10 cellular contexts compared by ENCODE assay signal in genomic region chr1:228110536-228110935, GRCh38. TPM values are rescaled to one million over a fixed set of nuclear protein-coding genes. Genes with fewer than 3 reads are reported as not detected.
A peak's percentile ranks its signal among the peaks of the same experiment; 100 is the strongest.
DNase-seq lines count a peak whose midpoint lies in the region; ATAC-seq and TF ChIP-seq lines count a peak whose summit lies in the region.
"Had no signal": no experiment of that assay in that cellular context is flagged by ENCODE, and none has a peak within 500 bp of the region (broad histone marks: within the 10 kb centered on the region; RNA-seq: fewer than 3 reads in every experiment).

No MANE protein-coding gene starts in this region.

- TF ChIP-seq CTCF in lower lobe of right lung (IDR thresholded peaks at IDR 0.05) (no peak), tibial artery (IDR thresholded peaks at IDR 0.05) (no peak), GM13977 (IDR thresholded peaks at IDR 0.05; ENCODE audit: extremely low read depth, insufficient read depth, missing control alignments) (no peak), chondrocyte (IDR thresholded peaks at IDR 0.05) (no peak)

- H3K27me3 Mint-ChIP-seq in activated T-cell treated with anti-CD3 and anti-CD28 coated beads, Interleukin-2, amount 50 U/mL, for 4 hours (ENCODE audit: low read depth), result no peaks in the 10 kb centered on the region
- H3K27me3 Mint-ChIP-seq in activated naive CD8-positive, alpha-beta T cell treated with anti-CD3 and anti-CD28 coated beads, Interleukin-2, amount 10 ng/mL, durations not matched to agents 7 days and 5 days, result peaks cover 2% of the 10 kb centered on the region
- H3K27me3 Mint-ChIP-seq in chondrocyte (ENCODE audit: low read depth), result no peaks in the 10 kb centered on the region

- intact Hi-C loops in lower lobe of right lung (cut with DNase I) (no loop called here), tibial artery (cut with DNase I; ENCODE audit: low total_unique reads) (no loop called here)

- POLR2A ChIA-PET in activated naive CD8-positive, alpha-beta T cell treated with anti-CD3 and anti-CD28 coated beads, Interleukin-2, amount 10 ng/mL, durations not matched to agents 7 days and 5 days (lab: Charles Lee), result interaction anchor here (0.7 to 2.0 kb wide), 5 partner anchors 26 to 55 kb away, joined by 3 to 11 read pairs (median 4); partner anchors contain the start of genes ARF1, GUK1 and IBA57

- no peaks in the 10 kb centered on the region for H3K27me3 ChIP-seq in lower lobe of right lung (ENCODE audit: low read depth)
- no peaks in the 10 kb centered on the region for H3K27me3 ChIP-seq in tibial artery

- peaks cover 19% of the 10 kb centered on the region for H3K4me1 Mint-ChIP-seq in activated T-cell treated with anti-CD3 and anti-CD28 coated beads, Interleukin-2, amount 50 U/mL, for 4 hours (ENCODE audit: low read depth)
- peaks cover 16% of the 10 kb centered on the region for H3K4me1 Mint-ChIP-seq in activated naive CD8-positive, alpha-beta T cell treated with anti-CD3 and anti-CD28 coated beads, Interleukin-2, amount 10 ng/mL, durations not matched to agents 7 days and 5 days
- peaks cover 22% of the 10 kb centered on the region for H3K4me1 Mint-ChIP-seq in chondrocyte (ENCODE audit: low read depth)

- peaks cover 23% of the 10 kb centered on the region for H3K36me3 ChIP-seq in lower lobe of right lung
- peaks cover 0 to 24% (median 21%) of the 10 kb centered on the region in 3 donors for H3K36me3 ChIP-seq in tibial artery

- peak overlapping the region; percentile 92 for H3K4me3 Mint-ChIP-seq in activated T-cell treated with anti-CD3 and anti-CD28 coated beads, Interleukin-2, amount 50 U/mL, for 4 hours
- H3K4me3 Mint-ChIP-seq in activated naive CD8-positive, alpha-beta T cell treated with anti-CD3 and anti-CD28 coated beads, Interleukin-2, amount 10 ng/mL, durations not matched to agents 7 days and 5 days, result peak overlapping the region; percentile 98
- no peak overlapping the region for H3K4me3 Mint-ChIP-seq in chondrocyte (ENCODE audit: unreplicated experiment)

- ATAC-seq in activated T-cell treated with anti-CD3 and anti-CD28 coated beads, Interleukin-2, amount 50 U/mL, for 4 hours, result no peak
- no peak for ATAC-seq in activated naive CD8-positive, alpha-beta T cell treated with anti-CD3 and anti-CD28 coated beads, Interleukin-2, amount 10 ng/mL, durations not matched to agents 7 days and 5 days (ENCODE audit: low read depth)
- ATAC-seq in lower lobe of right lung, result no peak

- H3K36me3 Mint-ChIP-seq in activated T-cell treated with anti-CD3 and anti-CD28 coated beads, Interleukin-2, amount 50 U/mL, for 4 hours (ENCODE audit: insufficient read depth), result peaks cover 6% of the 10 kb centered on the region
- H3K36me3 Mint-ChIP-seq in activated naive CD8-positive, alpha-beta T cell treated with anti-CD3 and anti-CD28 coated beads, Interleukin-2, amount 10 ng/mL, durations not matched to agents 7 days and 5 days, result peaks cover 2% of the 10 kb centered on the region
- H3K36me3 Mint-ChIP-seq in chondrocyte (ENCODE audit: low read depth), result peaks cover 4% of the 10 kb centered on the region

- H3K27ac ChIP-seq in lower lobe of right lung (peak overlapping the region; percentile 92), tibial artery (peak overlapping the region; percentile 92 to 95)

- H3K4me3 ChIP-seq in lower lobe of right lung (peak overlapping the region; percentile 78), tibial artery (peak overlapping the region; percentile 68 to 81)

- H3K4me1 ChIP-seq in lower lobe of right lung, result peaks cover 22% of the 10 kb centered on the region
- peaks cover 0 to 23% (median 19%) of the 10 kb centered on the region in 4 donors for H3K4me1 ChIP-seq in tibial artery

- in situ Hi-C loops in GM13977 (cut with MboI; ENCODE audit: low pct_unique_long_range_greater_than_20kb, low sequenced_read_pairs, unreplicated experiment), result no loop called here

- DNase-seq in activated T-cell treated with anti-CD3 and anti-CD28 coated beads, Interleukin-2, amount 50 U/mL, for 4 hours, result no peak
- DNase-seq in activated T-cell treated with anti-CD3 and anti-CD28 coated beads, Interleukin-2, amount 50 U/mL, for 48 hours, result no peak
- no peak for DNase-seq in activated naive CD8-positive, alpha-beta T cell treated with anti-CD3 and anti-CD28 coated beads, Interleukin-2, amount 10 ng/mL, durations not matched to agents 7 days and 5 days
- DNase-seq in lower lobe of right lung (no peak), tibial artery (no peak), GM13977 (ENCODE audit: low spot score) (no peak), chondrocyte (ENCODE audit: low spot score) (no peak), inferior parietal cortex (ENCODE audit: extremely low spot score) (no peak)
- DNase-seq: activated CD4-positive, alpha-beta T cell treated with anti-CD3 and anti-CD28 coated beads, Interleukin-2, amount 50 U/mL, for 48 hours; Karpas-422 had no signal

- no peaks in the 10 kb centered on the region for H3K9me3 Mint-ChIP-seq in activated T-cell treated with anti-CD3 and anti-CD28 coated beads, Interleukin-2, amount 50 U/mL, for 4 hours
- H3K9me3 Mint-ChIP-seq in activated naive CD8-positive, alpha-beta T cell treated with anti-CD3 and anti-CD28 coated beads, Interleukin-2, amount 10 ng/mL, durations not matched to agents 7 days and 5 days, result no peaks in the 10 kb centered on the region
- no peaks in the 10 kb centered on the region for H3K9me3 Mint-ChIP-seq in chondrocyte (ENCODE audit: low read depth)

- no peak overlapping the region for H3K27ac Mint-ChIP-seq in activated naive CD8-positive, alpha-beta T cell treated with anti-CD3 and anti-CD28 coated beads, Interleukin-2, amount 10 ng/mL, durations not matched to agents 7 days and 5 days
- H3K27ac Mint-ChIP-seq in chondrocyte (ENCODE audit: unreplicated experiment), result no peak overlapping the region

- H3K9me3 ChIP-seq in lower lobe of right lung (no peaks in the 10 kb centered on the region), tibial artery (no peaks in the 10 kb centered on the region)

RNA-seq across cellular contexts. Expression of gene MRPL55, which starts 1.4 kb away (rescaled TPM):
- 10 to 100 TPM; 82.3 to 93.0 (median 89.5) TPM for total RNA-seq in activated T-cell treated with anti-CD3 and anti-CD28 coated beads, Interleukin-2, amount 50 U/mL, for 4 hours
- total RNA-seq in activated naive CD8-positive, alpha-beta T cell treated with anti-CD3 and anti-CD28 coated beads, Interleukin-2, amount 10 ng/mL, durations not matched to agents 7 days and 5 days, result 10 to 100 TPM; 53.6 to 53.7 TPM
- 43.6 TPM for total RNA-seq in lower lobe of right lung
- total RNA-seq in chondrocyte, result 45.4 to 75.6 TPM (median 48.6 TPM) in 3 replicates

RNA-seq across cellular contexts. Expression of gene C1orf35, which starts 7.4 kb away (rescaled TPM):
- total RNA-seq in activated T-cell treated with anti-CD3 and anti-CD28 coated beads, Interleukin-2, amount 50 U/mL, for 4 hours, result 10 to 100 TPM; 41.0 to 41.9 (median 41.7) TPM
- total RNA-seq in activated naive CD8-positive, alpha-beta T cell treated with anti-CD3 and anti-CD28 coated beads, Interleukin-2, amount 10 ng/mL, durations not matched to agents 7 days and 5 days, result 10 to 100 TPM; 25.2 to 29.2 TPM
- total RNA-seq in lower lobe of right lung (12.4 TPM), chondrocyte (12.9 to 15.1 TPM (median 13.3 TPM) in 3 replicates)

RNA-seq across cellular contexts. Expression of gene ARF1, which starts 28.0 kb away (rescaled TPM):
- total RNA-seq in activated T-cell treated with anti-CD3 and anti-CD28 coated beads, Interleukin-2, amount 50 U/mL, for 4 hours, result 100 to 1,000 TPM; 404 to 411 (median 408) TPM
- 100 to 1,000 TPM; 266 to 284 TPM for total RNA-seq in activated naive CD8-positive, alpha-beta T cell treated with anti-CD3 and anti-CD28 coated beads, Interleukin-2, amount 10 ng/mL, durations not matched to agents 7 days and 5 days
- total RNA-seq in lower lobe of right lung (368 TPM), chondrocyte (339 to 392 TPM (median 351 TPM) in 3 replicates)

RNA-seq across cellular contexts. Expression of gene GUK1, which starts 29.5 kb away (rescaled TPM):
- total RNA-seq in activated T-cell treated with anti-CD3 and anti-CD28 coated beads, Interleukin-2, amount 50 U/mL, for 4 hours, result 100 to 1,000 TPM; 219 to 248 (median 242) TPM
- 100 to 1,000 TPM; 289 to 327 TPM for total RNA-seq in activated naive CD8-positive, alpha-beta T cell treated with anti-CD3 and anti-CD28 coated beads, Interleukin-2, amount 10 ng/mL, durations not matched to agents 7 days and 5 days
- 192 TPM for total RNA-seq in lower lobe of right lung
- 155 to 196 TPM (median 189 TPM) in 3 replicates for total RNA-seq in chondrocyte

RNA-seq across cellular contexts. Expression of gene GJC2, which starts 39.2 kb away (rescaled TPM):
- total RNA-seq in activated T-cell treated with anti-CD3 and anti-CD28 coated beads, Interleukin-2, amount 50 U/mL, for 4 hours, result under 1 TPM; 0.49 to 0.79 (median 0.53) TPM
- total RNA-seq in activated naive CD8-positive, alpha-beta T cell treated with anti-CD3 and anti-CD28 coated beads, Interleukin-2, amount 10 ng/mL, durations not matched to agents 7 days and 5 days, result 1 to 10 TPM; 6.2 to 7.7 TPM
- total RNA-seq in lower lobe of right lung (6.0 TPM), chondrocyte (1.5 to 2.0 TPM (median 1.8 TPM) in 3 replicates)
